ENCODE assay signal across 28 cellular contexts in genomic region chr1:108848802-108849201, GRCh38. TPM values are rescaled to one million over a fixed set of nuclear protein-coding genes. Genes with fewer than 3 reads are reported as not detected.
"Had no signal": no experiment of that assay in that cellular context is flagged by ENCODE, and none has a peak within 500 bp of the region (broad histone marks: within the 10 kb centered on the region; RNA-seq: fewer than 3 reads in every experiment).

No MANE protein-coding gene starts in this region.

- H3K27me3 ChIP-seq: right atrium auricular region, right lobe of liver, stomach, testis, thyroid gland, transverse colon, upper lobe of left lung, vagina had no signal

- H3K9me3 ChIP-seq: lower lobe of right lung, right atrium auricular region, right lobe of liver, stomach, testis, thyroid gland, transverse colon, upper lobe of left lung, vagina had no signal

- ATAC-seq: left cardiac atrium; left ventricle myocardium superior; lower lobe of right lung; naive thymus-derived CD8-positive, alpha-beta T cell; stimulated activated naive B cell treated with anti-CD40 and anti-IgM and Interleukin-4, amounts not matched to agents 10 μg/mL and 1 μg/mL and 100 μg/mL, for 72 hours; stimulated activated naive CD8-positive, alpha-beta T cell treated with anti-CD3 and anti-CD28 coated beads, Interleukin-15, Interleukin-2, amounts not matched to agents 100 U/mL and 50 U/mL, for 24 hours had no signal

- H3K4me1 ChIP-seq: right lobe of liver, testis, thyroid gland had no signal

- H3K27ac ChIP-seq: lower lobe of right lung, parathyroid adenoma, right atrium auricular region, right lobe of liver, skin epidermis, stomach, testis, thyroid gland, transverse colon, upper lobe of left lung, vagina had no signal

- H3K9ac ChIP-seq: parathyroid adenoma had no signal

- H3K4me3 ChIP-seq: lower lobe of right lung, right atrium auricular region, right lobe of liver, skin epidermis, stomach, testis, thyroid gland, transverse colon, upper lobe of left lung, vagina had no signal

- H3K36me3 ChIP-seq: lower lobe of right lung, right atrium auricular region, right lobe of liver, stomach, thyroid gland, transverse colon, upper lobe of left lung, vagina had no signal

- DNase-seq: kidney glomerular epithelial cell; left cardiac atrium; left ventricle myocardium superior; lower lobe of right lung; mammary epithelial cell; mesenchymal stem cell; naive thymus-derived CD8-positive, alpha-beta T cell; occipital lobe; right lobe of liver; stimulated activated CD4-positive, alpha-beta T cell treated with anti-CD3 and anti-CD28 coated beads, Interleukin-12 subunit alpha, Interleukin-12 subunit beta, amount 100 ng/mL, for 4 hours; stimulated activated CD4-positive, alpha-beta T cell treated with anti-CD3 and anti-CD28 coated beads, Interleukin-15, amount 100 ng/mL, for 24 hours; stimulated activated CD4-positive, alpha-beta T cell treated with anti-CD3 and anti-CD28 coated beads, Interleukin-2, amount 100 ng/mL, for 24 hours; stimulated activated CD4-positive, alpha-beta T cell treated with anti-CD3 and anti-CD28 coated beads, Interleukin-4, amount 100 ng/mL, for 1 hour; stimulated activated naive B cell treated with anti-CD40 and anti-IgM and Interleukin-4, amounts not matched to agents 10 μg/mL and 1 μg/mL and 100 μg/mL, for 72 hours; stimulated activated naive CD8-positive, alpha-beta T cell treated with anti-CD3 and anti-CD28 coated beads, Interleukin-15, Interleukin-2, amounts not matched to agents 100 U/mL and 50 U/mL, for 24 hours; stomach; testis; thyroid gland; transverse colon; upper lobe of left lung had no signal

RNA-seq across cellular contexts. Expression of gene AKNAD1, which starts 8.1 kb away (rescaled TPM):
- total RNA-seq: left cardiac atrium; left lobe of liver; left ventricle myocardium superior; naive thymus-derived CD8-positive, alpha-beta T cell; progenitor cell of endocrine pancreas; pulmonary artery endothelial cell; renal cortical epithelial cell; right atrium auricular region; right lobe of liver; transverse colon had no signal
- polyA plus RNA-seq: naive thymus-derived CD8-positive, alpha-beta T cell had no signal
